ENCODE assay signal across 1 cellular context in genomic region chr17:57649191-57649590, GRCh38.
TF ChIP-seq lines count a peak whose summit lies in the region.

No MANE protein-coding gene starts in this region.

TF ChIP-seq in H1, 55 proteins besides CTCF, POLR2A, EP300 and RAD21:
- TF ChIP-seq GABPA (IDR thresholded peaks at IDR 0.05; ENCODE audit: borderline replicate concordance, insufficient read depth, low read length) (no peak), POU5F1 (IDR thresholded peaks at IDR 0.05; ENCODE audit: low read depth, low read length) (no peak), CBX5 (IDR thresholded peaks at IDR 0.05; ENCODE audit: low read depth, low read length) (no peak), SP4 (IDR thresholded peaks at IDR 0.05; ENCODE audit: low read length) (no peak), JUN (IDR thresholded peaks at IDR 0.05; ENCODE audit: low read depth, low read length) (no peak), SP1 (IDR thresholded peaks at IDR 0.05; ENCODE audit: low read depth, low read length) (no peak), BACH1 (IDR thresholded peaks at IDR 0.05; ENCODE audit: low read length) (no peak), EZH2 (IDR thresholded peaks at IDR 0.05; ENCODE audit: low read depth, low read length, severe bottlenecking) (no peak)
